ENCODE assay signal across 12 cellular contexts in the genomic region with DNA sequence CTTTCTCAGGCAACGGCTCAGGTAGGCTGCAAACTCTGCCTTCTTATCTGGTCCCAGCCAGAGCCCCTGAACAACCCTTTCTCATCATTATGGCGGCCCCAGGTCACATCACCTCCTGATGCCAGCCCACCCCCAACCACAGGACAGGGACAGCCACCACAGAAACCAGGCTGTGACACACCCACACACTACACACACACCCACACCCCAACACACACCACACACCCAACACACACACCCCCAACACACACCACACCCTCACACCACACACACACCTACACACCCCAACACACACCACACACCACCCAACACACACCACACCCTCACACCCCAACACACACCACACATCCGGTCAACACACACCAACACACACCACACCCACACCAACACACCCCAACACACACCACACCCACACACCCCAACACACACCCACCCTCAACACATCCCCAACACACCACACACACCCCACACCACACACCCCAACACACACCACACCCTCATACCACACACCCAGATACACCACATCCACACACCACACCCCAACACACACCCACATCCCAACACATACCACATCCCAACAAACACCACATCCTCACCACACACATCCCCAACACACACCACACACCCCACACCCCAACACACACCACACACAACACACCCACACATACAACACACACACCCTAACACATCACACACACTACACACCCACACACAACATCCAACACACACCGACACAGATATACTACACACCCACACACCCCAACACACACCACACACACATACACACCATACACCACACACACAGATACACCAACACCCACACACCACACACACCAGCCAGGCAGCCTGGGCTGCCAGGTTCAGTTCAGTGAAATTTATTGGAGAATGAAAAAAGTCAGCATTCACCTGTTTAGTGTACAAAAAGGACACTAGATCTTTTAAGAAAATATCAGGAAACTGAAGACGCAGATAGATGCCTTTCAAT. TPM values are rescaled to one million over a fixed set of nuclear protein-coding genes. Genes with fewer than 3 reads are reported as not detected.
DNase-seq lines count a peak whose midpoint lies in the region; ATAC-seq, FAIRE-seq and TF ChIP-seq lines count a peak whose summit lies in the region.
"Had no signal": no experiment of that assay in that cellular context is flagged by ENCODE, and none has a peak within 500 bp of the region (broad histone marks: within the 10 kb centered on the region; RNA-seq: fewer than 3 reads in every experiment).

No MANE protein-coding gene starts in this region.

- no peaks in the 10 kb centered on the region; the same call in 1 of the 2 replicates for H4K20me1 ChIP-seq in GM12878 (ENCODE audit: control insufficient read depth, insufficient read depth)

- in situ Hi-C loops in GM12878 (cut with MboI), result no loop called here

- H3K9me3 Mint-ChIP-seq in IgD-negative memory B cell (no peaks in the 10 kb centered on the region), nephron (no peaks in the 10 kb centered on the region)

- TF ChIP-seq EP300 in GM12878 (IDR thresholded peaks at IDR 0.05; ENCODE audit: borderline replicate concordance in 1 of 2, control insufficient read depth in 1 of 2, low read depth in 2 of 2, low read length in 2 of 2), result no peak

- no peaks in the 10 kb centered on the region for H3K9me3 ChIP-seq in GM12878 (replicated peaks; ENCODE audit: control insufficient read depth, insufficient read depth, low read length)

- CTCF ChIA-PET in GM12878 (lab: Yijun Ruan, JAX), result interaction anchor here (0.9 to 1.0 kb wide), 2 partner anchors 9 to 241 kb away, joined by 3 to 7 read pairs; a partner anchor contains a TSS

- POLR2A ChIA-PET in GM12878 (lab: Charles Lee), result no interaction called here

- no peak overlapping the region for H2AFZ ChIP-seq in GM12878 (ENCODE audit: control insufficient read depth, low read depth, low read length)

- H3K9ac ChIP-seq in GM12878 (ENCODE audit: control insufficient read depth, insufficient read depth, low read length), result no peak overlapping the region

- H3K4me3 Mint-ChIP-seq in IgD-negative memory B cell (peak overlapping the region in 2 of 4 donors; percentile 61 to 83), nephron (peak overlapping the region; percentile 27 to 94 (median 82))

- H3K4me3 ChIP-seq in GM12878, result no peak overlapping the region
- H3K4me3 ChIP-seq: coronary artery had no signal

- peak; percentile 93 for FAIRE-seq in GM12891 (lab: Jason Lieb, UNC)
- peak; percentile 94 for FAIRE-seq in GM12878 (lab: Jason Lieb, UNC)

- peaks cover 3% of the 10 kb centered on the region; the same call in 1 of the 2 replicates for H3K4me1 ChIP-seq in GM12878 (ENCODE audit: control insufficient read depth, insufficient read depth, low read length)

- peaks cover 9 to 17% (median 12%) of the 10 kb centered on the region in 3 donors for H3K4me1 Mint-ChIP-seq in IgD-negative memory B cell
- peaks cover 37% of the 10 kb centered on the region for H3K4me1 Mint-ChIP-seq in nephron

- TF ChIP-seq RAD21 in GM12878 (IDR thresholded peaks at IDR 0.05; ENCODE audit: insufficient read depth, low read depth, low read length), result no peak

- no peak overlapping the region for H3K4me2 ChIP-seq in GM12878 (ENCODE audit: control insufficient read depth, insufficient read depth)

- H3K27me3 ChIP-seq in GM12878 (replicated peaks in 1 of 2; ENCODE audit: control insufficient read depth in 2 of 2, insufficient read depth in 2 of 2, low read length in 1 of 2), result no peaks in the 10 kb centered on the region

- WGBS in GM12878 (ENCODE audit: insufficient coverage, insufficient replicate concordance, low lambda C conversion rate, missing lambda C conversion rate), result 63% methylated on average over 4 of the region's 5 CpGs

- H3K36me3 Mint-ChIP-seq in IgD-negative memory B cell (no peaks in the 10 kb centered on the region), nephron (ENCODE audit: low read depth) (peaks cover 5% of the 10 kb centered on the region)

- intact Hi-C loops in GM12878 (cut with micrococcal nuclease; ENCODE audit: unreplicated experiment), result no loop called here

- no peaks in the 10 kb centered on the region for H3K27me3 Mint-ChIP-seq in IgD-negative memory B cell
- no peaks in the 10 kb centered on the region for H3K27me3 Mint-ChIP-seq in nephron (ENCODE audit: low read depth)

- H3K27ac ChIP-seq in GM12878 (ENCODE audit: control insufficient read depth, insufficient read depth), result no peak overlapping the region

- TF ChIP-seq POLR2A in GM12891 (IDR thresholded peaks at IDR 0.05; ENCODE audit: low read depth, low read length), result no peak
- no peak for TF ChIP-seq POLR2A in GM12878 (IDR thresholded peaks at IDR 0.05; ENCODE audit: low read depth, low read length)

- SMC1A ChIA-PET in GM12878 (lab: Charles Lee; ENCODE audit: uncharacterized antibody, unreplicated experiment), result no interaction called here

- H3K79me2 ChIP-seq in GM12878 (ENCODE audit: control insufficient read depth, insufficient read depth, low read length), result no peaks in the 10 kb centered on the region

- ATAC-seq in GM12878, result peak; percentile 9; the same call in 2 of the 3 replicates

- BruUV-seq in GM12878 (replicated peaks; lab: Mats Ljungman, UMichigan), result no TSS peak

- peaks cover 3 to 23% of the 10 kb centered on the region in 2 experiments; a peak in 3 of 4 replicates for H3K36me3 ChIP-seq in GM12878 (ENCODE audit: control insufficient read depth in 2 of 2, insufficient read depth in 2 of 2, low read length in 1 of 2)

- peak overlapping the region; percentile 39 to 87 (median 67) for H3K27ac Mint-ChIP-seq in IgD-negative memory B cell
- H3K27ac Mint-ChIP-seq in nephron, result peak overlapping the region; percentile 53 to 98 (median 89)

- no peak for DNase-seq in GM12891 (ENCODE audit: insufficient read length, low spot score)
- DNase-seq in GM12878 (ENCODE audit: low read depth, low spot score), result no peak
- no peak for DNase-seq in NCI-H2196 treated with DMSO at 0.1 percent for 48 hours (lab: John Stamatoyannopoulos, UW; ENCODE audit: unreplicated experiment)
- no peak for DNase-seq in CD1c-positive myeloid dendritic cell (ENCODE audit: extremely low spot score)
- DNase-seq in NCI-H226, result no peak
- DNase-seq: KG1; NCI-H1930; stimulated activated CD4-positive, alpha-beta T cell treated with anti-CD3 and anti-CD28 coated beads, Interleukin-4, amount 100 ng/mL, for 1 hour had no signal

- RAD21 ChIA-PET in GM12878 (lab: Charles Lee; ENCODE audit: unreplicated experiment), result no interaction called here

- TF ChIP-seq CTCF in GM12878 (IDR thresholded peaks at IDR 0.05 in 2 of 3, conservative IDR thresholded peaks at IDR 0.05 in 1 of 3; ENCODE audit: control insufficient read depth in 2 of 3, extremely low read depth in 1 of 3, insufficient read depth in 1 of 3, low read depth in 3 of 3, low read length in 3 of 3) (no peak), nephron (IDR thresholded peaks at IDR 0.05; ENCODE audit: unreplicated experiment in 3 of 3) (no peak)

RNA-seq across cellular contexts. Expression of a gene that starts 4.2 kb away (rescaled TPM):
- polyA plus RNA-seq in GM12891 (2012; ENCODE audit: low read depth, missing spikeins), result 14.3 TPM
- polyA plus RNA-seq in IgD-negative memory B cell (17.2 TPM), GM12878 (2011; rRNA removed) (0.78 and 1.9 TPM in 2 replicates), GM12878 (2014; fragmentation: Illumina TruSeq; extraction: Trizol) (2.5 and 3.8 TPM in 2 replicates), GM12878 (2014; fragmentation: Nextera tagmentation; extraction: Ambion mirVana) (1 to 10 TPM; 2.8 to 6.3 TPM), GM12878 (2014; rRNA removed) (33.0 and 37.8 TPM in 2 replicates), GM12878 (2016; fragmentation: Nextera tagmentation; extraction: Ambion mirVana) (10 to 100 TPM; 12.0 to 12.5 TPM)
- total RNA-seq in GM12878 (2013; cell fraction: nucleolus; rRNA removed), result 8.2 and 8.9 TPM in 2 replicates
- total RNA-seq in GM12878 (2014; rRNA removed) (9.9 and 12.3 TPM in 2 replicates), GM12878 (2014; rRNA removed; fragmentation: Illumina TruSeq; extraction: Trizol) (4.9 and 5.3 TPM in 2 replicates), GM12878 (2021) (37.0 and 38.8 TPM in 2 replicates)
- polyA plus RNA-seq in GM12878 (2011; ENCODE audit: low read depth), result 12.5 TPM
- polyA plus RNA-seq in GM12878 (2011; cell fraction: cytosol; rRNA removed), result 2.0 and 3.0 TPM in 2 replicates
- polyA plus RNA-seq in GM12878 (2011; cell fraction: nucleus; rRNA removed), result 19.2 and 23.0 TPM in 2 replicates
- polyA plus RNA-seq in GM12878 (2012), result 23.2 and 24.0 TPM in 2 replicates
- polyA minus RNA-seq in GM12878 (2011; rRNA and poly(A)+ RNA removed), result 0.59 and 2.4 TPM in 2 replicates
- 1.1 and 5.1 TPM in 2 replicates for polyA minus RNA-seq in GM12878 (2011; cell fraction: cytosol; rRNA and poly(A)+ RNA removed)
- 2.3 and 5.6 TPM in 2 replicates for polyA minus RNA-seq in GM12878 (2011; cell fraction: nucleus; rRNA and poly(A)+ RNA removed)

RNA-seq across cellular contexts. Expression of a gene that starts 22.9 kb away (rescaled TPM):
- polyA plus RNA-seq in GM12891 (2012; ENCODE audit: low read depth, missing spikeins), result 60.3 TPM
- polyA plus RNA-seq in IgD-negative memory B cell, result 97.4 TPM
- 40.3 and 49.5 TPM in 2 replicates for total RNA-seq in GM12878 (2013; cell fraction: nucleolus; rRNA removed)
- total RNA-seq in GM12878 (2014; rRNA removed), result 91.4 and 122 TPM in 2 replicates
- total RNA-seq in GM12878 (2014; rRNA removed; fragmentation: Illumina TruSeq; extraction: Trizol), result 32.9 and 39.5 TPM in 2 replicates
- 131 and 150 TPM in 2 replicates for total RNA-seq in GM12878 (2021)
- 12.2 TPM for polyA plus RNA-seq in GM12878 (2011; ENCODE audit: low read depth)
- 11.5 and 19.0 TPM in 2 replicates for polyA plus RNA-seq in GM12878 (2011; rRNA removed)
- 23.2 and 39.7 TPM in 2 replicates for polyA plus RNA-seq in GM12878 (2011; cell fraction: cytosol; rRNA removed)
- 104 and 142 TPM in 2 replicates for polyA plus RNA-seq in GM12878 (2011; cell fraction: nucleus; rRNA removed)
- polyA plus RNA-seq in GM12878 (2012), result 52.3 and 55.4 TPM in 2 replicates
- polyA plus RNA-seq in GM12878 (2014; fragmentation: Illumina TruSeq; extraction: Trizol), result 7.1 and 22.5 TPM in 2 replicates
- 1 to 10 TPM in 1 of 2 experiments, under 1 TPM in 1; 0.37 to 6.6 TPM for polyA plus RNA-seq in GM12878 (2014; fragmentation: Nextera tagmentation; extraction: Ambion mirVana)
- polyA plus RNA-seq in GM12878 (2014; rRNA removed), result 98.3 and 119 TPM in 2 replicates
- 10 to 100 TPM; 38.3 to 58.5 TPM for polyA plus RNA-seq in GM12878 (2016; fragmentation: Nextera tagmentation; extraction: Ambion mirVana)
- polyA minus RNA-seq in GM12878 (2011; rRNA and poly(A)+ RNA removed), result 4.2 and 21.6 TPM in 2 replicates
- 20.1 and 26.7 TPM in 2 replicates for polyA minus RNA-seq in GM12878 (2011; cell fraction: cytosol; rRNA and poly(A)+ RNA removed)
- 23.2 and 48.4 TPM in 2 replicates for polyA minus RNA-seq in GM12878 (2011; cell fraction: nucleus; rRNA and poly(A)+ RNA removed)

RNA-seq across cellular contexts. Expression of a gene that starts 44.7 kb away (rescaled TPM):
- 2.0 TPM for polyA plus RNA-seq in GM12891 (2012; ENCODE audit: low read depth, missing spikeins)
- polyA plus RNA-seq in IgD-negative memory B cell (14.9 TPM), GM12878 (2011; rRNA removed) (0.19 and 0.38 TPM in 2 replicates), GM12878 (2014; fragmentation: Illumina TruSeq; extraction: Trizol) (1.00 and 1.3 TPM in 2 replicates), GM12878 (2014; fragmentation: Nextera tagmentation; extraction: Ambion mirVana) (under 1 TPM; 0.50 to 0.53 TPM), GM12878 (2014; rRNA removed) (2.1 and 2.7 TPM in 2 replicates), GM12878 (2016; fragmentation: Nextera tagmentation; extraction: Ambion mirVana) (1 to 10 TPM; 1.2 to 1.6 TPM)
- 14.5 and 19.3 TPM in 2 replicates for total RNA-seq in GM12878 (2013; cell fraction: nucleolus; rRNA removed)
- total RNA-seq in GM12878 (2014; rRNA removed) (2.5 and 2.9 TPM in 2 replicates), GM12878 (2014; rRNA removed; fragmentation: Illumina TruSeq; extraction: Trizol) (1.1 TPM in 2 replicates), GM12878 (2021) (2.7 TPM in 2 replicates)
- polyA plus RNA-seq in GM12878 (2011; ENCODE audit: low read depth), result 1.6 TPM
- polyA plus RNA-seq in GM12878 (2011; cell fraction: cytosol; rRNA removed), result 0.55 and 0.87 TPM in 2 replicates
- 0.24 and 0.42 TPM in 2 replicates for polyA plus RNA-seq in GM12878 (2011; cell fraction: nucleus; rRNA removed)
- 4.1 and 4.9 TPM in 2 replicates for polyA plus RNA-seq in GM12878 (2012)
- 0.44 and 1.1 TPM in 2 replicates for polyA minus RNA-seq in GM12878 (2011; rRNA and poly(A)+ RNA removed)
- polyA minus RNA-seq in GM12878 (2011; cell fraction: cytosol; rRNA and poly(A)+ RNA removed), result 0.67 TPM in 1 of 2 replicates, not detected in the other
- polyA minus RNA-seq in GM12878 (2011; cell fraction: nucleus; rRNA and poly(A)+ RNA removed), result 0.73 and 0.86 TPM in 2 replicates
- total RNA-seq: renal cortical epithelial cell had no signal

RNA-seq across cellular contexts. Expression of a gene that starts 56.1 kb away (rescaled TPM):
- polyA plus RNA-seq in GM12891 (2012; ENCODE audit: low read depth, missing spikeins), result 4.9 TPM
- polyA plus RNA-seq in IgD-negative memory B cell (not detected), GM12878 (2011; rRNA removed) (0.22 and 0.46 TPM in 2 replicates), GM12878 (2014; fragmentation: Illumina TruSeq; extraction: Trizol) (0.29 and 0.92 TPM in 2 replicates), GM12878 (2014; fragmentation: Nextera tagmentation; extraction: Ambion mirVana) (under 1 TPM in 1 of 2 experiments, not detected in 1; 0.11 TPM), GM12878 (2014; rRNA removed) (1.4 and 1.6 TPM in 2 replicates), GM12878 (2016; fragmentation: Nextera tagmentation; extraction: Ambion mirVana) (1 to 10 TPM; 2.8 to 3.6 TPM)
- total RNA-seq in GM12878 (2013; cell fraction: nucleolus; rRNA removed), result 4.5 and 5.8 TPM in 2 replicates
- total RNA-seq in GM12878 (2014; rRNA removed) (1.4 and 1.8 TPM in 2 replicates), GM12878 (2014; rRNA removed; fragmentation: Illumina TruSeq; extraction: Trizol) (0.31 and 0.60 TPM in 2 replicates), GM12878 (2021) (1.6 and 2.2 TPM in 2 replicates)
- polyA plus RNA-seq in GM12878 (2011; ENCODE audit: low read depth), result 0.97 TPM
- polyA plus RNA-seq in GM12878 (2011; cell fraction: cytosol; rRNA removed), result 2.1 and 2.2 TPM in 2 replicates
- 3.2 and 4.0 TPM in 2 replicates for polyA plus RNA-seq in GM12878 (2011; cell fraction: nucleus; rRNA removed)
- 3.5 and 6.0 TPM in 2 replicates for polyA plus RNA-seq in GM12878 (2012)
- polyA minus RNA-seq in GM12878 (2011; rRNA and poly(A)+ RNA removed), result 1.6 TPM in 1 of 2 replicates, not detected in the other
- polyA minus RNA-seq in GM12878 (2011; cell fraction: cytosol; rRNA and poly(A)+ RNA removed), result 2.8 and 7.8 TPM in 2 replicates
- polyA minus RNA-seq in GM12878 (2011; cell fraction: nucleus; rRNA and poly(A)+ RNA removed), result 1.6 and 2.2 TPM in 2 replicates
